ENCODE assay signal across 8 cellular contexts in genomic region chr4:121822796-121823504, GRCh38. TPM values are rescaled to one million over a fixed set of nuclear protein-coding genes. Genes with fewer than 3 reads are reported as not detected.
DNase-seq lines count a peak whose midpoint lies in the region; ATAC-seq, FAIRE-seq and TF ChIP-seq lines count a peak whose summit lies in the region.

No MANE protein-coding gene starts in this region.

- H3K27me3 ChIP-seq in BLaER1: no peaks in the 10 kb centered on the region
- no peaks in the 10 kb centered on the region for H3K27me3 ChIP-seq in foreskin keratinocyte
- H3K27me3 ChIP-seq in pancreas: no peaks in the 10 kb centered on the region

- intact Hi-C loops in activated CD4-positive, alpha-beta memory T cell treated with anti-CD3 and anti-CD28 coated beads for 36 hours (cut with micrococcal nuclease): loop anchor here (2.0 to 5.0 kb wide), 3 partner anchors 126 to 1099 kb away; partner anchors contain the start of genes ANXA5 and NUDT6
- intact Hi-C loops in pancreas (cut with DNase I): no loop called here

- POLR2A ChIA-PET in activated CD4-positive, alpha-beta memory T cell treated with anti-CD3 and anti-CD28 coated beads for 36 hours (lab: Charles Lee): interaction anchor here (2.6 to 2.9 kb wide), 2 partner anchors 22 to 47 kb away, joined by 6 to 15 read pairs; partner anchors contain the start of genes BBS7 and EXOSC9

- peaks cover 42% of the 10 kb centered on the region for H3K36me3 Mint-ChIP-seq in activated CD4-positive, alpha-beta memory T cell treated with anti-CD3 and anti-CD28 coated beads for 36 hours

- WGBS in pancreas, 2 donors: 2% methylated on average over 30 of the region's 30 CpGs

- peak; percentile 42 for ATAC-seq in HG02798 (IDR thresholded peaks at IDR 0.05; ENCODE audit: poor library complexity, unreplicated experiment)
- no peak for ATAC-seq in foreskin keratinocyte
- peak in 3 of 4 donors; percentile 5 to 9 (median 7) for ATAC-seq in pancreas

- H3K27ac ChIP-seq in BLaER1 (peak overlapping the region; percentile 88), foreskin keratinocyte (peak overlapping the region; percentile 79), pancreas (no peak overlapping the region)

- H3K4me2 ChIP-seq in BLaER1: peak overlapping the region; percentile 86

- peak overlapping the region; percentile 86 for H3K9ac ChIP-seq in BLaER1

- H3K27ac Mint-ChIP-seq in activated CD4-positive, alpha-beta memory T cell treated with anti-CD3 and anti-CD28 coated beads for 36 hours: peak overlapping the region; percentile 81

- H3K36me3 ChIP-seq in BLaER1 (peaks cover 53% of the 10 kb centered on the region), pancreas (peaks cover 0 to under 1% (median 0%) of the 10 kb centered on the region in 3 donors)

- no peaks in the 10 kb centered on the region for H3K27me3 Mint-ChIP-seq in activated CD4-positive, alpha-beta memory T cell treated with anti-CD3 and anti-CD28 coated beads for 36 hours

- H3K4me3 Mint-ChIP-seq in activated CD4-positive, alpha-beta memory T cell treated with anti-CD3 and anti-CD28 coated beads for 36 hours: peak overlapping the region; percentile 97

- CTCF ChIA-PET in activated CD4-positive, alpha-beta memory T cell treated with anti-CD3 and anti-CD28 coated beads for 36 hours (lab: Charles Lee): interaction anchor here (0.5 kb wide), 1 partner anchor 645 kb away, joined by 3 read pairs; no protein-coding TSS in a partner anchor

- in situ Hi-C loops in GM13976 (cut with MboI; ENCODE audit: low sequenced_read_pairs, unreplicated experiment): no loop called here

- FAIRE-seq in pancreas (lab: Jason Lieb, UNC): no peak

- H3K4me3 ChIP-seq in BLaER1: peak overlapping the region; percentile 89
- peak overlapping the region; percentile 20 to 79 (median 60) for H3K4me3 ChIP-seq in pancreas

- TF ChIP-seq CTCF in GM13976 (IDR thresholded peaks at IDR 0.05; ENCODE audit: borderline replicate concordance, control extremely low read depth, extremely low read depth, insufficient read depth, missing control alignments) (no peak), foreskin keratinocyte (conservative IDR thresholded peaks at IDR 0.05) (peak; percentile 23), pancreas (IDR thresholded peaks at IDR 0.05) (no peak)

- H3K9me3 ChIP-seq in BLaER1 (no peaks in the 10 kb centered on the region), pancreas (no peaks in the 10 kb centered on the region)

- H3K4me1 ChIP-seq in BLaER1 (peaks cover 18% of the 10 kb centered on the region), foreskin keratinocyte (peaks cover 15% of the 10 kb centered on the region), pancreas (peaks cover 0 to 8% (median 0%) of the 10 kb centered on the region in 3 donors)

- DNase-seq in GM13976 (ENCODE audit: low spot score): peak; percentile 61
- peak; percentile 86 for DNase-seq in NAMALWA (ENCODE audit: low spot score)
- DNase-seq in activated CD4-positive, alpha-beta memory T cell treated with anti-CD3 and anti-CD28 coated beads for 36 hours: peak; percentile 65
- no peak for DNase-seq in foreskin keratinocyte
- peak in 5 of 6 donors; percentile 21 to 62 (median 33) for DNase-seq in pancreas
- no peak for DNase-seq in amniotic stem cell (lab: John Stamatoyannopoulos, UW)

- H4K20me1 ChIP-seq in BLaER1: peaks cover 26% of the 10 kb centered on the region

- H3K4me1 Mint-ChIP-seq in activated CD4-positive, alpha-beta memory T cell treated with anti-CD3 and anti-CD28 coated beads for 36 hours (ENCODE audit: low read depth): peaks cover 25% of the 10 kb centered on the region

- H3K9me3 Mint-ChIP-seq in activated CD4-positive, alpha-beta memory T cell treated with anti-CD3 and anti-CD28 coated beads for 36 hours: no peaks in the 10 kb centered on the region

RNA-seq across cellular contexts. Expression of gene CCNA2, which starts 0.7 kb away (rescaled TPM):
- 100 to 1,000 TPM in 1 of 2 experiments, 10 to 100 TPM in 1; 98.2 to 100 TPM for total RNA-seq in activated CD4-positive, alpha-beta memory T cell treated with anti-CD3 and anti-CD28 coated beads for 36 hours
- total RNA-seq in foreskin keratinocyte (65.8 and 83.0 TPM in 2 replicates), pancreas (1 to 10 TPM in 1 of 6 donors, under 1 TPM in 5; 0.19 to 1.5 (median 0.42) TPM)
- polyA plus RNA-seq in foreskin keratinocyte (28.0 and 42.7 TPM in 2 replicates), pancreas (under 1 TPM; 0.72 to 0.82 TPM)

RNA-seq across cellular contexts. Expression of gene EXOSC9, which starts 21.8 kb away (rescaled TPM):
- 10 to 100 TPM; 65.9 to 68.0 TPM for total RNA-seq in activated CD4-positive, alpha-beta memory T cell treated with anti-CD3 and anti-CD28 coated beads for 36 hours
- total RNA-seq in foreskin keratinocyte (37.9 and 45.5 TPM in 2 replicates), pancreas (1 to 10 TPM; 6.3 to 8.5 (median 7.6) TPM)
- polyA plus RNA-seq in foreskin keratinocyte (27.8 and 36.0 TPM in 2 replicates), pancreas (10 to 100 TPM in 1 of 2 donors, 1 to 10 TPM in 1; 8.0 to 15.9 TPM)

RNA-seq across cellular contexts. Expression of gene BBS7, which starts 47.3 kb away (rescaled TPM):
- total RNA-seq in activated CD4-positive, alpha-beta memory T cell treated with anti-CD3 and anti-CD28 coated beads for 36 hours: 10 to 100 TPM; 15.2 to 17.9 TPM
- total RNA-seq in foreskin keratinocyte: 28.1 and 29.2 TPM in 2 replicates
- 16.8 and 17.6 TPM in 2 replicates for polyA plus RNA-seq in foreskin keratinocyte
- total RNA-seq in pancreas: 1 to 10 TPM; 3.4 to 5.7 (median 4.3) TPM
- polyA plus RNA-seq in pancreas: 1 to 10 TPM; 3.0 to 4.2 TPM

RNA-seq across cellular contexts. Expression of gene SMIM43, which starts 58.0 kb away (rescaled TPM):
- total RNA-seq in activated CD4-positive, alpha-beta memory T cell treated with anti-CD3 and anti-CD28 coated beads for 36 hours: not detected
- total RNA-seq in foreskin keratinocyte (not detected in 2 replicates), pancreas (not detected)
- polyA plus RNA-seq in foreskin keratinocyte (0.02 TPM in 1 of 2 replicates, not detected in the other), pancreas (under 1 TPM in 1 of 2 donors, not detected in 1; 0.07 TPM)

Comparison
In these comparisons a context has a peak if more than half of its experiments do, and no peak if none do; other contexts are left out.
1. H3K27ac ChIP-seq: peak in BLaER1 (single experiment) and foreskin keratinocyte (single experiment); none in pancreas (0 of 4).
2. DNase-seq: peak in GM13976 (single experiment), NAMALWA (single experiment), activated CD4-positive, alpha-beta memory T cell treated with anti-CD3 and anti-CD28 coated beads for 36 hours (single experiment) and pancreas (5 of 6); none in foreskin keratinocyte (0 of 2) and amniotic stem cell (single experiment).
3. RNA of gene CCNA2, which starts 0.7 kb away (total RNA-seq): 98.2 to 100 TPM in activated CD4-positive, alpha-beta memory T cell treated with anti-CD3 and anti-CD28 coated beads for 36 hours and 65.8 to 83.0 TPM in foreskin keratinocyte; 0.19 to 1.5 TPM in pancreas; every median in the first group is over 10 times any median in the second.